8 cellular contexts compared by ENCODE assay signal in the genomic region with DNA sequence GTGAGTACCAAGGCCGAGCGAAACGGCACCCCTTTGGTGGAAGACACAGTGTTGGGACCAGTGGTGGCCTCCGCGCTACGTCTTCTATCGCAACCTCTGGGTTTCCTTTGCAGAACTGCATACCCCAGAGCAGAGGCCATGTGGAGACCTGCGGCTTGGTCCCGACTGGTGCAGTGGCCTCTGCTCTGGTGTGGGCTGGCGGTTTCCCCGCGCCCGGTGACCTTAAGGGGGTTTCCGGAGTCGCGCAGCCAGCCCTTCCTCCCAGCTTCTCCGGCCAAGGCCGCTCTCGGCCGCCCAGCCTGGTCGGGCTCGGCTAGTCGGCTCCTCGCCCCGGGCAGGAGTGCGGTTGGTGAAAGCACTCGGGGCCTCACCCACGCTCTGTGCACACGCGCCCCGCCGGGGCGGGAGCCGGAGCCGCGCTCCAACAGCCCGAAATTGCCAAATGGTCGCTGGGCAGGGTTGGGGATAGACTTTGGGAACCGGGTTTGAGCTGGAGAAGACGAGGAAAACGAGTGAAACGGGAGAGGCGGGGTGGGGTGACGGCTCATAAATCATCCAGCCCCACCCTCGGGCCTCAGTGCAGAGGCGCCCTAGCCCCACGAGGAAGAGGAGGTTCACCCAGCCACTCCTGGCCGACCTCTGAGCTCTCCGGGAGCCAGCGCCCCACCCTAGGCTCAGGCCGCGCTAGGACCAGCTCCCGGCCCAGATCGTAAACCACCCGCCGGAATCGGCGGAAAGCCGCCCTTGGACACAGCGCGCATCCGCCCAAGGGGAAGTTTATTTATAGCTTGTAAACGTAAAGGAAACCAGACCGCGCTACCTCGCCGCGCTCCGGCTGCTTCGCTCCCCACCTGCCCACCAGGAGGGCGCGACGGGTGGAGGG.
DNase-seq lines count a peak whose midpoint lies in the region; ATAC-seq lines count a peak whose summit lies in the region.

No MANE protein-coding gene starts in this region.

- DNase-seq in G401 (ENCODE audit: low spot score), result peak; percentile 17
- DNase-seq in NCI-H1092 (lab: John Stamatoyannopoulos, UW), result peak; percentile 69
- DNase-seq in activated CD4-positive, alpha-beta T cell treated with anti-CD3 and anti-CD28 coated beads, Interleukin-2, amount 10 ng/mL, durations not matched to agents 7 days and 5 days, result peak; percentile 41
- DNase-seq in epithelial cell of prostate (ENCODE audit: low read depth, low spot score), result no peak
- DNase-seq in ureter (ENCODE audit: low spot score), result peak; percentile 79

- no peaks in the 10 kb centered on the region for H3K9me3 ChIP-seq in muscle layer of duodenum (ENCODE audit: control insufficient read depth in 1 of 2, low read length in 2 of 2)

- peak overlapping the region; percentile 30 to 58 for H3K4me3 ChIP-seq in muscle layer of duodenum (ENCODE audit: low read depth in 1 of 2, low read length in 2 of 2)

- peak overlapping the region; percentile 69 for H3K4me3 Mint-ChIP-seq in activated CD4-positive, alpha-beta T cell treated with anti-CD3 and anti-CD28 coated beads, Interleukin-2, amount 10 ng/mL, durations not matched to agents 7 days and 5 days

- H3K27ac Mint-ChIP-seq in activated CD4-positive, alpha-beta T cell treated with anti-CD3 and anti-CD28 coated beads, Interleukin-2, amount 10 ng/mL, durations not matched to agents 7 days and 5 days, result peak overlapping the region; percentile 68

- H3K4me1 ChIP-seq in muscle layer of duodenum (ENCODE audit: control insufficient read depth in 1 of 2, insufficient read depth in 2 of 2, low read length in 2 of 2), result peaks cover 0 to 11% of the 10 kb centered on the region in 2 donors

- POLR2A ChIA-PET in activated CD4-positive, alpha-beta T cell treated with anti-CD3 and anti-CD28 coated beads, Interleukin-2, amount 10 ng/mL, durations not matched to agents 7 days and 5 days (lab: Charles Lee), result interaction anchor here (0.5 to 0.9 kb wide), 3 partner anchors 53 to 82 kb away, joined by 3 read pairs; no protein-coding TSS in a partner anchor

- H3K27me3 Mint-ChIP-seq in activated CD4-positive, alpha-beta T cell treated with anti-CD3 and anti-CD28 coated beads, Interleukin-2, amount 10 ng/mL, durations not matched to agents 7 days and 5 days, result peaks cover 15% of the 10 kb centered on the region

- H3K27ac ChIP-seq in epithelial cell of prostate (peak overlapping the region; percentile 63), muscle layer of duodenum (ENCODE audit: low read length) (peak overlapping the region; percentile 82)

- in situ Hi-C loops in G401 (cut with HindIII; ENCODE audit: low sequenced_read_pairs), result no loop called here

- no peaks in the 10 kb centered on the region for H3K36me3 ChIP-seq in muscle layer of duodenum (ENCODE audit: control insufficient read depth in 1 of 2, insufficient read depth in 2 of 2, low read length in 2 of 2)

- ATAC-seq in GM21825 (IDR thresholded peaks at IDR 0.05; ENCODE audit: unreplicated experiment) (peak; percentile 46), HG03342 (IDR thresholded peaks at IDR 0.05; ENCODE audit: unreplicated experiment) (no peak)

- H3K4me1 Mint-ChIP-seq in activated CD4-positive, alpha-beta T cell treated with anti-CD3 and anti-CD28 coated beads, Interleukin-2, amount 10 ng/mL, durations not matched to agents 7 days and 5 days, result peaks cover 22% of the 10 kb centered on the region

- no peaks in the 10 kb centered on the region for H3K27me3 ChIP-seq in muscle layer of duodenum (ENCODE audit: low read depth, low read length)

- no peaks in the 10 kb centered on the region for H3K36me3 Mint-ChIP-seq in activated CD4-positive, alpha-beta T cell treated with anti-CD3 and anti-CD28 coated beads, Interleukin-2, amount 10 ng/mL, durations not matched to agents 7 days and 5 days (ENCODE audit: low read depth)

- H3K9me3 Mint-ChIP-seq in activated CD4-positive, alpha-beta T cell treated with anti-CD3 and anti-CD28 coated beads, Interleukin-2, amount 10 ng/mL, durations not matched to agents 7 days and 5 days, result peaks cover 2% of the 10 kb centered on the region

- CTCF ChIA-PET in activated CD4-positive, alpha-beta T cell treated with anti-CD3 and anti-CD28 coated beads, Interleukin-2, amount 10 ng/mL, durations not matched to agents 7 days and 5 days (lab: Charles Lee), result interaction anchor here (0.7 to 1.3 kb wide), 7 partner anchors 10 to 254 kb away, joined by 3 to 4 read pairs (median 3); no protein-coding TSS in a partner anchor
